ENCODE assay signal across 13 cellular contexts in the genomic region with DNA sequence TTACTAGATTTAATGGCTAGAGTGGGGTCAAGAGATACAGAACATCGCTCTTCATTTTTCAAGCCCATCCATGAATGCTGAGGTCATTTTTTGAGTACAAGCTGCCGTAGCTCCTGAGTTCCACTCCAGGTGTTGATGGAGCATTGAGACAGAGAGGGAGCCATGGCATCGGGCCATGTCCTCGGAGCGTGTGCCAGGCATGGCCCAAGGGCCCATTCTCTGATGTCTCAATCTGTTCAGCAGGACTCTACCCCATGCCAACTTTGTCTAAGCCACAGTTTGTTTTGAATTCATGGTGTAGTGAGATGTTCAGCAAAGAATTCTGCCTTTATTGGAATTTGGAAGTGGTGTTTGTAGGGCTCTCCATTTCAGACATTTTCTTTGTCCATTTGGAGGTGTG.
"Had no signal": no experiment of that assay in that cellular context is flagged by ENCODE, and none has a peak within 500 bp of the region (broad histone marks: within the 10 kb centered on the region; RNA-seq: fewer than 3 reads in every experiment).

No MANE protein-coding gene starts in this region.

- H3K4me3 ChIP-seq: smooth muscle cell, tibial nerve had no signal

- H3K9ac ChIP-seq: parathyroid adenoma had no signal

- H3K79me2 ChIP-seq: parathyroid adenoma had no signal

- DNase-seq: activated CD4-positive, alpha-beta T cell treated with anti-CD3 and anti-CD28 coated beads, Interleukin-2, amount 10 ng/mL, durations not matched to agents 24 days and 14 days; activated CD8-positive, alpha-beta memory T cell treated with anti-CD3 and anti-CD28 coated beads for 24 hours; cerebellar nuclear complex; endodermal cell; erythroblast had no signal

- H3K27ac ChIP-seq: parathyroid adenoma, tibial nerve had no signal

- H3K4me1 ChIP-seq: parathyroid adenoma, tibial nerve had no signal

- H3K9me3 Mint-ChIP-seq: activated CD4-positive, alpha-beta T cell treated with anti-CD3 and anti-CD28 coated beads, Interleukin-2, amount 10 ng/mL, durations not matched to agents 24 days and 14 days; activated naive CD4-positive, alpha-beta T cell treated with anti-CD3 and anti-CD28 coated beads, Interleukin-2, amount 50 U/mL, for 24 hours; activated T-helper 2 cell treated with anti-CD3 and anti-CD28 coated beads, Interferon-gamma antibody, Interleukin-2, Interleukin-4, amounts not matched to agents 10 μg/mL and 5 μg/mL and 100 μg/mL, durations not matched to agents 14 hours and 24 hours and 36 hours; brain; endodermal cell; T-helper 1 cell treated with Interleukin-12 subunit alpha and Interleukin-12 subunit beta and Interleukin-4 antibody, amounts not matched to agents 30 μg/mL and 1 μg/mL, for 36 hours; WTC11 had no signal

- H3K4me3 Mint-ChIP-seq: activated CD4-positive, alpha-beta T cell treated with anti-CD3 and anti-CD28 coated beads, Interleukin-2, amount 10 ng/mL, durations not matched to agents 24 days and 14 days; activated naive CD4-positive, alpha-beta T cell treated with anti-CD3 and anti-CD28 coated beads, Interleukin-2, amount 50 U/mL, for 24 hours; brain; endodermal cell; T-helper 1 cell treated with Interleukin-12 subunit alpha and Interleukin-12 subunit beta and Interleukin-4 antibody, amounts not matched to agents 30 μg/mL and 1 μg/mL, for 36 hours; WTC11 had no signal

- H3K27me3 ChIP-seq: tibial nerve had no signal

- H3K4me2 ChIP-seq: smooth muscle cell had no signal

- H3K27ac Mint-ChIP-seq: activated CD4-positive, alpha-beta T cell treated with anti-CD3 and anti-CD28 coated beads, Interleukin-2, amount 10 ng/mL, durations not matched to agents 24 days and 14 days; activated naive CD4-positive, alpha-beta T cell treated with anti-CD3 and anti-CD28 coated beads, Interleukin-2, amount 50 U/mL, for 24 hours; activated T-helper 2 cell treated with anti-CD3 and anti-CD28 coated beads, Interferon-gamma antibody, Interleukin-2, Interleukin-4, amounts not matched to agents 10 μg/mL and 5 μg/mL and 100 μg/mL, durations not matched to agents 14 hours and 24 hours and 36 hours; brain; endodermal cell; T-helper 1 cell treated with Interleukin-12 subunit alpha and Interleukin-12 subunit beta and Interleukin-4 antibody, amounts not matched to agents 30 μg/mL and 1 μg/mL, for 36 hours; WTC11 had no signal

- H3K9me3 ChIP-seq: tibial nerve had no signal

- ATAC-seq: WTC11 had no signal

- H2AFZ ChIP-seq: parathyroid adenoma had no signal

- H3K4me1 Mint-ChIP-seq: activated CD4-positive, alpha-beta T cell treated with anti-CD3 and anti-CD28 coated beads, Interleukin-2, amount 10 ng/mL, durations not matched to agents 24 days and 14 days; activated naive CD4-positive, alpha-beta T cell treated with anti-CD3 and anti-CD28 coated beads, Interleukin-2, amount 50 U/mL, for 24 hours; brain had no signal

- H3K27me3 Mint-ChIP-seq: activated CD4-positive, alpha-beta T cell treated with anti-CD3 and anti-CD28 coated beads, Interleukin-2, amount 10 ng/mL, durations not matched to agents 24 days and 14 days; activated naive CD4-positive, alpha-beta T cell treated with anti-CD3 and anti-CD28 coated beads, Interleukin-2, amount 50 U/mL, for 24 hours; brain had no signal

- H3K36me3 Mint-ChIP-seq: activated naive CD4-positive, alpha-beta T cell treated with anti-CD3 and anti-CD28 coated beads, Interleukin-2, amount 50 U/mL, for 24 hours; brain; WTC11 had no signal
